ENCODE assay signal across 20 cellular contexts in the genomic region with DNA sequence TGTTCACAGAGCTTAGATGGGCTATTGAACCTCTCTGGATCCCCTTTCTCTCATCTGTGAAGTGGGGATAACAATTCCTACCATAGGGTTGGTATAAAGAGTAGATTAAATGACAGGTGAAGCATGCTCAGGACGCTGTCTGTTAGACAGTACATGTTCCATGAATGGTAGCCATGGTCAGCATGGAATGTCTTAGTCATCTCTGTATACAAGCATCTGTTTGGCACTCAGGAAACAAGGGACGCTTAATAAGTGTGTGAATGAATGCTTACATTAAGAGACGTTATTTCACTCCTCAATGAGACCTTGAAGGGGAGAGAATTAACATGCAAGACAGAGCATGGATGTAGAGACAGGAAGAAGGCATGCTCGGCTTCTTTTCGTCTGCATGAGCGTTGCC.
DNase-seq lines count a peak whose midpoint lies in the region; ATAC-seq, FAIRE-seq and TF ChIP-seq lines count a peak whose summit lies in the region.
"Had no signal": no experiment of that assay in that cellular context is flagged by ENCODE, and none has a peak within 500 bp of the region (broad histone marks: within the 10 kb centered on the region; RNA-seq: fewer than 3 reads in every experiment).

No MANE protein-coding gene starts in this region.

- no TSS peak for BruUV-seq in mammary epithelial cell (replicated peaks; lab: Mats Ljungman, UMichigan)
- BruUV-seq in MCF 10A (replicated peaks; lab: Mats Ljungman, UMichigan): no TSS peak

- peak; percentile 64 for FAIRE-seq in astrocyte (lab: Jason Lieb, UNC)

- H3K4me1 Mint-ChIP-seq in MCF 10A (ENCODE audit: insufficient read depth, unreplicated experiment) (peaks cover 13% of the 10 kb centered on the region), astrocyte (ENCODE audit: low read depth, unreplicated experiment) (peaks cover 31% of the 10 kb centered on the region), type B pancreatic cell (ENCODE audit: unreplicated experiment) (peaks cover 28% of the 10 kb centered on the region)

- dilution Hi-C loops in mammary epithelial cell (cut with HindIII; ENCODE audit: low sequenced_read_pairs): loop anchor here (5.0 kb wide), 1 partner anchor 60 kb away; no protein-coding TSS in a partner anchor

- intact Hi-C loops in mammary epithelial cell (cut with micrococcal nuclease) (no loop called here), MCF 10A (cut with micrococcal nuclease) (no loop called here)

- in situ Hi-C loops in mammary epithelial cell (cut with MboI; ENCODE audit: low sequenced_read_pairs in 2 of 2): no loop called here

- no peaks in the 10 kb centered on the region for H3K27me3 ChIP-seq in mammary epithelial cell (ENCODE audit: insufficient read depth, low read length)
- H3K27me3 ChIP-seq in astrocyte (ENCODE audit: insufficient read depth, low read length): no peaks in the 10 kb centered on the region
- H3K27me3 ChIP-seq in foreskin keratinocyte: no peaks in the 10 kb centered on the region
- H3K27me3 ChIP-seq: BE2C had no signal

- H3K4me1 ChIP-seq in mammary epithelial cell (ENCODE audit: insufficient read depth, low read length) (peaks cover 37% of the 10 kb centered on the region), astrocyte (ENCODE audit: insufficient read depth, low read length) (peaks cover 33% of the 10 kb centered on the region), foreskin keratinocyte (peaks cover 30% of the 10 kb centered on the region)

- ATAC-seq in foreskin keratinocyte (peak; percentile 54), GM19455 (IDR thresholded peaks at IDR 0.05; ENCODE audit: unreplicated experiment) (no peak)

- H3K4me3 ChIP-seq in mammary epithelial cell (replicated peaks in 1 of 3; ENCODE audit: insufficient read depth in 1 of 3, low read depth in 2 of 3, low read length in 3 of 3): no peak overlapping the region
- no peak overlapping the region for H3K4me3 ChIP-seq in astrocyte (ENCODE audit: insufficient read depth, low read depth, low read length)
- H3K4me3 ChIP-seq: PC-9 had no signal

- POLR2A ChIA-PET in MCF 10A (lab: Yijun Ruan, JAX): no interaction called here

- no peak overlapping the region for H3K27ac Mint-ChIP-seq in MCF 10A (ENCODE audit: low read depth, unreplicated experiment)
- peak overlapping the region; percentile 73 for H3K27ac Mint-ChIP-seq in astrocyte (ENCODE audit: unreplicated experiment)
- no peak overlapping the region for H3K27ac Mint-ChIP-seq in type B pancreatic cell
- H3K27ac Mint-ChIP-seq: CD4-positive, alpha-beta T cell had no signal

- H3K36me3 ChIP-seq in mammary epithelial cell (ENCODE audit: insufficient read depth, low read length): no peaks in the 10 kb centered on the region
- H3K36me3 ChIP-seq in astrocyte (ENCODE audit: insufficient read depth, low read length): no peaks in the 10 kb centered on the region
- H3K36me3 ChIP-seq: BE2C had no signal

- H3K36me3 Mint-ChIP-seq in MCF 10A (ENCODE audit: insufficient read depth, unreplicated experiment): no peaks in the 10 kb centered on the region
- H3K36me3 Mint-ChIP-seq in astrocyte (ENCODE audit: low read depth, unreplicated experiment): peaks cover 10% of the 10 kb centered on the region
- H3K36me3 Mint-ChIP-seq in type B pancreatic cell: peaks cover 6% of the 10 kb centered on the region

- H3K9me3 ChIP-seq in mammary epithelial cell (replicated peaks; ENCODE audit: insufficient read depth, low read length) (no peaks in the 10 kb centered on the region), astrocyte (ENCODE audit: insufficient read depth, low read depth, low read length) (no peaks in the 10 kb centered on the region)
- H3K9me3 ChIP-seq: BE2C had no signal

- H3K27ac ChIP-seq in mammary epithelial cell (ENCODE audit: insufficient read depth, low read depth, low read length) (peak overlapping the region; percentile 91), astrocyte (ENCODE audit: low read depth, low read length) (peak overlapping the region; percentile 92), foreskin keratinocyte (peak overlapping the region; percentile 94), substantia nigra (ENCODE audit: low read depth, low read length, poor library complexity, severe bottlenecking) (no peak overlapping the region)
- H3K27ac ChIP-seq: PC-9 had no signal

- H4K20me1 ChIP-seq in mammary epithelial cell (ENCODE audit: insufficient read depth, low read length): no peaks in the 10 kb centered on the region
- H4K20me1 ChIP-seq in astrocyte (ENCODE audit: insufficient read depth, low read length): no peaks in the 10 kb centered on the region

- no peaks in the 10 kb centered on the region for H3K79me2 ChIP-seq in mammary epithelial cell (ENCODE audit: insufficient read depth, low read length)
- no peaks in the 10 kb centered on the region for H3K79me2 ChIP-seq in astrocyte (ENCODE audit: insufficient read depth, low read length)

- H2AFZ ChIP-seq in mammary epithelial cell (ENCODE audit: low read depth, low read length) (peak overlapping the region; percentile 11), astrocyte (ENCODE audit: low read depth, low read length) (peak overlapping the region; percentile 3)
- H2AFZ ChIP-seq: PC-9 had no signal

- WGBS in mammary epithelial cell (ENCODE audit: low coverage, missing lambda C conversion rate): 77% methylated on average over 6 of the region's 6 CpGs

- H3K4me3 Mint-ChIP-seq in MCF 10A (ENCODE audit: unreplicated experiment) (no peak overlapping the region), astrocyte (ENCODE audit: unreplicated experiment) (no peak overlapping the region), type B pancreatic cell (no peak overlapping the region)
- H3K4me3 Mint-ChIP-seq: CD4-positive, alpha-beta T cell had no signal

- no peak for TF ChIP-seq CTCF in mammary epithelial cell (conservative IDR thresholded peaks at IDR 0.05 in 1 of 2, IDR thresholded peaks at IDR 0.05 in 1 of 2; ENCODE audit: extremely low read depth in 1 of 2, insufficient read depth in 1 of 2, low read depth in 1 of 2, low read length in 2 of 2)
- no peak for TF ChIP-seq CTCF in MCF 10A (IDR thresholded peaks at IDR 0.05; ENCODE audit: unreplicated experiment)
- TF ChIP-seq CTCF in astrocyte (IDR thresholded peaks at IDR 0.05; ENCODE audit: insufficient read depth, low read depth, low read length): no peak
- no peak for TF ChIP-seq CTCF in foreskin keratinocyte (conservative IDR thresholded peaks at IDR 0.05)
- no peak for TF ChIP-seq CTCF in type B pancreatic cell (conservative IDR thresholded peaks at IDR 0.05)

- H3K9me3 Mint-ChIP-seq in MCF 10A (ENCODE audit: unreplicated experiment) (peaks cover 9% of the 10 kb centered on the region), astrocyte (ENCODE audit: unreplicated experiment) (no peaks in the 10 kb centered on the region), type B pancreatic cell (no peaks in the 10 kb centered on the region)

- no peaks in the 10 kb centered on the region for H3K27me3 Mint-ChIP-seq in MCF 10A (ENCODE audit: insufficient read depth, unreplicated experiment)
- H3K27me3 Mint-ChIP-seq in astrocyte (ENCODE audit: low read depth, unreplicated experiment): no peaks in the 10 kb centered on the region
- no peaks in the 10 kb centered on the region for H3K27me3 Mint-ChIP-seq in type B pancreatic cell
- H3K27me3 Mint-ChIP-seq: CD4-positive, alpha-beta T cell had no signal

- H3K4me2 ChIP-seq in mammary epithelial cell (ENCODE audit: insufficient read depth, low read depth, low read length): no peak overlapping the region
- H3K4me2 ChIP-seq in astrocyte (ENCODE audit: low read length): peak overlapping the region; percentile 64
- H3K4me2 ChIP-seq: PC-9 had no signal

- H3K9ac ChIP-seq in mammary epithelial cell (ENCODE audit: insufficient read depth, low read length) (no peak overlapping the region), astrocyte (ENCODE audit: low read length) (peak overlapping the region; percentile 68)

- CTCF ChIA-PET in mammary epithelial cell (lab: Charles Lee; ENCODE audit: low non-redundant PET) (no interaction called here), MCF 10A (lab: Yijun Ruan, JAX) (no interaction called here)

- DNase-seq in mammary epithelial cell (peak; percentile 47), MCF 10A (ENCODE audit: unreplicated experiment) (no peak), astrocyte (ENCODE audit: low read depth) (peak; percentile 43), foreskin keratinocyte (peak; percentile 49 to 77), NCI-H187 treated with DMSO at 0.1 percent for 48 hours (lab: John Stamatoyannopoulos, UW) (no peak), substantia nigra (lab: John Stamatoyannopoulos, UW) (no peak), type B pancreatic cell (ENCODE audit: extremely low spot score, unreplicated experiment) (no peak)
- DNase-seq: 8988T; BE2C; CD4-positive, alpha-beta T cell; DMS79; H7; MV-4-11; NCI-H1417; NCI-H1930; NCI-H2171; NCI-H446 treated with DMSO at 0.1 percent for 48 hours; NCI-H82; PC-9 had no signal

Comparison
In these comparisons a context has a peak if more than half of its experiments do, and no peak if none do; other contexts are left out.
1. DNase-seq: peak in mammary epithelial cell (single experiment), astrocyte (single experiment) and foreskin keratinocyte (2 of 2); none in MCF 10A (single experiment), NCI-H187 treated with DMSO at 0.1 percent for 48 hours (single experiment), substantia nigra (0 of 49) and type B pancreatic cell (single experiment).